Comparison of ENCODE assay signal across 1 cellular context in the genomic region with DNA sequence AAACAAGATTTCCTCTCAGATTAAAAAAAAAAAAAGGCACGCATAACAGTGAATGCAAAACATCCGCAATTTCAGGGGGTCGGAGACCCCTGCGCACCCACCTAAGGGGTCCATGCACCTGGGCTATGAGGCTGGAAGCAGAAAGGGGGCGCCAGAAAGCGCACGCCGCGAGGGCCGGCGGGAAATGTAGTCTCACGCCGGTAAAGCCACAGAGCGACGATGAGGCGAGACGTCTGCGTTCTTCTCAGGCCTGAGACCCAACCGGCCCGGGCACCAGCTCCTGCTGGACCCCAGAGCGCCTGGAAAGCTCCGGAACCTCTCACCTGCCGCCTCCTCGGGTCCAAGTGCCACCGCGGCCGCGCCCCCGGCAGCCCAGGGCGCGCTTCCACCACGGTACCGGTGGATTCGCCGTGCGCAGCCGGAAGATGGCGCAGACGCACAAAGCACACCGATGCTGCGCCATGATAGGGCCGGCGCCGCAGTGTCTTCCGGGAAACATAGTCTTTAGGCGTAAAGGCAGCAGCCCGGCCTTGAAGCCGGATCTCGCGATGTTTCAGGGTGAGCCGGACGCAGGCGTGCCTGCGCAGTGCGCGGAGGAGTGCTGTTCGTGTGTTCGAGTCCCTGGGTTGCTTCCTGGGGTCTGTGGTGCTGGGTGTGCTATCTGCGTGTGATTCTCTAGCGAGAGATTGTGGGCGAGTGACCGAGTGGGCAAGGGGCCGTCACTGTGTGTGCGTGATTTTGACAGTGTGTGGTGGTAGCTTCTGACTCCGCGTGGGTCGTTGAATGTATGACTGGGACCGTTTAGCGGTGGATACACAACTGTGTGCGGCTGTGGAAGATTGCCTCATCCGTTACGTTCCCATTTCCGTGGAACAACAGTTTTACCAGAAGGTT.
TF ChIP-seq lines count a peak whose summit lies in the region.

A gene (minus strand): TSS at position 416 of the 894 bp plus-strand sequence. CDS start 1,782 bp downstream, outside the sequence.

TF ChIP-seq in K562, 482 proteins besides CTCF, POLR2A, EP300 and RAD21 (continued from another document and continues in another):
- TF ChIP-seq, protein P1, sequence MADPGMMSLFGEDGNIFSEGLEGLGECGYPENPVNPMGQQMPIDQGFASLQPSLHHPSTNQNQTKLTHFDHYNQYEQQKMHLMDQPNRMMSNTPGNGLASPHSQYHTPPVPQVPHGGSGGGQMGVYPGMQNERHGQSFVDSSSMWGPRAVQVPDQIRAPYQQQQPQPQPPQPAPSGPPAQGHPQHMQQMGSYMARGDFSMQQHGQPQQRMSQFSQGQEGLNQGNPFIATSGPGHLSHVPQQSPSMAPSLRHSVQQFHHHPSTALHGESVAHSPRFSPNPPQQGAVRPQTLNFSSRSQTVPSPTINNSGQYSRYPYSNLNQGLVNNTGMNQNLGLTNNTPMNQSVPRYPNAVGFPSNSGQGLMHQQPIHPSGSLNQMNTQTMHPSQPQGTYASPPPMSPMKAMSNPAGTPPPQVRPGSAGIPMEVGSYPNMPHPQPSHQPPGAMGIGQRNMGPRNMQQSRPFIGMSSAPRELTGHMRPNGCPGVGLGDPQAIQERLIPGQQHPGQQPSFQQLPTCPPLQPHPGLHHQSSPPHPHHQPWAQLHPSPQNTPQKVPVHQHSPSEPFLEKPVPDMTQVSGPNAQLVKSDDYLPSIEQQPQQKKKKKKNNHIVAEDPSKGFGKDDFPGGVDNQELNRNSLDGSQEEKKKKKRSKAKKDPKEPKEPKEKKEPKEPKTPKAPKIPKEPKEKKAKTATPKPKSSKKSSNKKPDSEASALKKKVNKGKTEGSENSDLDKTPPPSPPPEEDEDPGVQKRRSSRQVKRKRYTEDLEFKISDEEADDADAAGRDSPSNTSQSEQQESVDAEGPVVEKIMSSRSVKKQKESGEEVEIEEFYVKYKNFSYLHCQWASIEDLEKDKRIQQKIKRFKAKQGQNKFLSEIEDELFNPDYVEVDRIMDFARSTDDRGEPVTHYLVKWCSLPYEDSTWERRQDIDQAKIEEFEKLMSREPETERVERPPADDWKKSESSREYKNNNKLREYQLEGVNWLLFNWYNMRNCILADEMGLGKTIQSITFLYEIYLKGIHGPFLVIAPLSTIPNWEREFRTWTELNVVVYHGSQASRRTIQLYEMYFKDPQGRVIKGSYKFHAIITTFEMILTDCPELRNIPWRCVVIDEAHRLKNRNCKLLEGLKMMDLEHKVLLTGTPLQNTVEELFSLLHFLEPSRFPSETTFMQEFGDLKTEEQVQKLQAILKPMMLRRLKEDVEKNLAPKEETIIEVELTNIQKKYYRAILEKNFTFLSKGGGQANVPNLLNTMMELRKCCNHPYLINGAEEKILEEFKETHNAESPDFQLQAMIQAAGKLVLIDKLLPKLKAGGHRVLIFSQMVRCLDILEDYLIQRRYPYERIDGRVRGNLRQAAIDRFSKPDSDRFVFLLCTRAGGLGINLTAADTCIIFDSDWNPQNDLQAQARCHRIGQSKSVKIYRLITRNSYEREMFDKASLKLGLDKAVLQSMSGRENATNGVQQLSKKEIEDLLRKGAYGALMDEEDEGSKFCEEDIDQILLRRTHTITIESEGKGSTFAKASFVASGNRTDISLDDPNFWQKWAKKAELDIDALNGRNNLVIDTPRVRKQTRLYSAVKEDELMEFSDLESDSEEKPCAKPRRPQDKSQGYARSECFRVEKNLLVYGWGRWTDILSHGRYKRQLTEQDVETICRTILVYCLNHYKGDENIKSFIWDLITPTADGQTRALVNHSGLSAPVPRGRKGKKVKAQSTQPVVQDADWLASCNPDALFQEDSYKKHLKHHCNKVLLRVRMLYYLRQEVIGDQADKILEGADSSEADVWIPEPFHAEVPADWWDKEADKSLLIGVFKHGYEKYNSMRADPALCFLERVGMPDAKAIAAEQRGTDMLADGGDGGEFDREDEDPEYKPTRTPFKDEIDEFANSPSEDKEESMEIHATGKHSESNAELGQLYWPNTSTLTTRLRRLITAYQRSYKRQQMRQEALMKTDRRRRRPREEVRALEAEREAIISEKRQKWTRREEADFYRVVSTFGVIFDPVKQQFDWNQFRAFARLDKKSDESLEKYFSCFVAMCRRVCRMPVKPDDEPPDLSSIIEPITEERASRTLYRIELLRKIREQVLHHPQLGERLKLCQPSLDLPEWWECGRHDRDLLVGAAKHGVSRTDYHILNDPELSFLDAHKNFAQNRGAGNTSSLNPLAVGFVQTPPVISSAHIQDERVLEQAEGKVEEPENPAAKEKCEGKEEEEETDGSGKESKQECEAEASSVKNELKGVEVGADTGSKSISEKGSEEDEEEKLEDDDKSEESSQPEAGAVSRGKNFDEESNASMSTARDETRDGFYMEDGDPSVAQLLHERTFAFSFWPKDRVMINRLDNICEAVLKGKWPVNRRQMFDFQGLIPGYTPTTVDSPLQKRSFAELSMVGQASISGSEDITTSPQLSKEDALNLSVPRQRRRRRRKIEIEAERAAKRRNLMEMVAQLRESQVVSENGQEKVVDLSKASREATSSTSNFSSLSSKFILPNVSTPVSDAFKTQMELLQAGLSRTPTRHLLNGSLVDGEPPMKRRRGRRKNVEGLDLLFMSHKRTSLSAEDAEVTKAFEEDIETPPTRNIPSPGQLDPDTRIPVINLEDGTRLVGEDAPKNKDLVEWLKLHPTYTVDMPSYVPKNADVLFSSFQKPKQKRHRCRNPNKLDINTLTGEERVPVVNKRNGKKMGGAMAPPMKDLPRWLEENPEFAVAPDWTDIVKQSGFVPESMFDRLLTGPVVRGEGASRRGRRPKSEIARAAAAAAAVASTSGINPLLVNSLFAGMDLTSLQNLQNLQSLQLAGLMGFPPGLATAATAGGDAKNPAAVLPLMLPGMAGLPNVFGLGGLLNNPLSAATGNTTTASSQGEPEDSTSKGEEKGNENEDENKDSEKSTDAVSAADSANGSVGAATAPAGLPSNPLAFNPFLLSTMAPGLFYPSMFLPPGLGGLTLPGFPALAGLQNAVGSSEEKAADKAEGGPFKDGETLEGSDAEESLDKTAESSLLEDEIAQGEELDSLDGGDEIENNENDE (IDR thresholded peaks at IDR 0.05; ENCODE audit: low read depth, low read length) = no peak
- TF ChIP-seq SMAD3 (CRISPR knock-in tag; conservative IDR thresholded peaks at IDR 0.05) (no peak), KAT2B (IDR thresholded peaks at IDR 0.05; ENCODE audit: low read depth, low read length) (peak; percentile 94), SMARCE1 (IDR thresholded peaks at IDR 0.05) (no peak), DIDO1 (tag; IDR thresholded peaks at IDR 0.05; ENCODE audit: low read depth) (peak; percentile 56; the same call in 1 of the 2 replicates), TRIM28 (IDR thresholded peaks at IDR 0.05) (no peak), BCOR (IDR thresholded peaks at IDR 0.05) (peak; percentile 73), PPARD (CRISPR knock-in tag; IDR thresholded peaks at IDR 0.05) (no peak), SMAD4 (CRISPR knock-in tag; conservative IDR thresholded peaks at IDR 0.05) (no peak; the same call in 1 of the 2 replicates), MTF1 (CRISPR knock-in tag; IDR thresholded peaks at IDR 0.05; ENCODE audit: borderline replicate concordance) (0 out of 2 replicates have a peak, but pooled peaks have one; percentile 18), PYGO2 (tag; IDR thresholded peaks at IDR 0.05) (no peak), SIX5 (IDR thresholded peaks at IDR 0.05; ENCODE audit: borderline replicate concordance in 1 of 2, insufficient read depth in 1 of 2, low read depth in 1 of 2, low read length in 2 of 2) (peak; percentile 82 to 84), ZNF165 (CRISPR knock-in tag; IDR thresholded peaks at IDR 0.05; ENCODE audit: borderline replicate concordance) (no peak), ESRRB (CRISPR knock-in tag; IDR thresholded peaks at IDR 0.05; ENCODE audit: borderline replicate concordance) (no peak), KLF10 (CRISPR knock-in tag; IDR thresholded peaks at IDR 0.05) (no peak), NFXL1 (CRISPR knock-in tag; IDR thresholded peaks at IDR 0.05) (no peak), NFIC (IDR thresholded peaks at IDR 0.05) (peak; percentile 30; the same call in 1 of the 2 replicates), LEF1 (IDR thresholded peaks at IDR 0.05) (no peak), E2F3 (CRISPR knock-in tag; IDR thresholded peaks at IDR 0.05) (no peak), ZNF3 (CRISPR knock-in tag; IDR thresholded peaks at IDR 0.05) (no peak), ZNF175 (CRISPR knock-in tag; IDR thresholded peaks at IDR 0.05; ENCODE audit: low read depth) (0 out of 2 replicates have a peak, but pooled peaks have one; percentile 72), ZSCAN32 (CRISPR knock-in tag; IDR thresholded peaks at IDR 0.05) (no peak), ZEB2 (IDR thresholded peaks at IDR 0.05) (no peak), ZFP30 (CRISPR knock-in tag; IDR thresholded peaks at IDR 0.05; ENCODE audit: borderline replicate concordance) (no peak), MYC (IDR thresholded peaks at IDR 0.05; ENCODE audit: low read depth, low read length) (peak; percentile 72), MYC (CRISPR knock-in tag; IDR thresholded peaks at IDR 0.05; ENCODE audit: borderline replicate concordance, low read depth) (no peak), BMI1 (IDR thresholded peaks at IDR 0.05; ENCODE audit: low read length) (no peak), HDGF (IDR thresholded peaks at IDR 0.05) (no peak), MIER1 (IDR thresholded peaks at IDR 0.05; ENCODE audit: low read depth) (no peak), HDAC6 (IDR thresholded peaks at IDR 0.05; ENCODE audit: low read depth, low read length) (no peak), PHB (CRISPR knock-in tag; IDR thresholded peaks at IDR 0.05) (no peak), OTX1 (CRISPR knock-in tag; IDR thresholded peaks at IDR 0.05) (no peak), GTF2F1 (IDR thresholded peaks at IDR 0.05; ENCODE audit: low read depth, low read length) (no peak), CHD4 (IDR thresholded peaks at IDR 0.05; ENCODE audit: insufficient read depth, insufficient replicate concordance, low read depth, low read length, poor library complexity, severe bottlenecking) (peak; percentile 30), POLR3G (IDR thresholded peaks at IDR 0.05; ENCODE audit: extremely low read depth, insufficient read length, insufficient replicate concordance) (no peak)
- TF ChIP-seq, protein P2, sequence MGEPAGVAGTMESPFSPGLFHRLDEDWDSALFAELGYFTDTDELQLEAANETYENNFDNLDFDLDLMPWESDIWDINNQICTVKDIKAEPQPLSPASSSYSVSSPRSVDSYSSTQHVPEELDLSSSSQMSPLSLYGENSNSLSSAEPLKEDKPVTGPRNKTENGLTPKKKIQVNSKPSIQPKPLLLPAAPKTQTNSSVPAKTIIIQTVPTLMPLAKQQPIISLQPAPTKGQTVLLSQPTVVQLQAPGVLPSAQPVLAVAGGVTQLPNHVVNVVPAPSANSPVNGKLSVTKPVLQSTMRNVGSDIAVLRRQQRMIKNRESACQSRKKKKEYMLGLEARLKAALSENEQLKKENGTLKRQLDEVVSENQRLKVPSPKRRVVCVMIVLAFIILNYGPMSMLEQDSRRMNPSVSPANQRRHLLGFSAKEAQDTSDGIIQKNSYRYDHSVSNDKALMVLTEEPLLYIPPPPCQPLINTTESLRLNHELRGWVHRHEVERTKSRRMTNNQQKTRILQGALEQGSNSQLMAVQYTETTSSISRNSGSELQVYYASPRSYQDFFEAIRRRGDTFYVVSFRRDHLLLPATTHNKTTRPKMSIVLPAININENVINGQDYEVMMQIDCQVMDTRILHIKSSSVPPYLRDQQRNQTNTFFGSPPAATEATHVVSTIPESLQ (CRISPR knock-in tag; IDR thresholded peaks at IDR 0.05) = no peak
- TF ChIP-seq, protein P3, sequence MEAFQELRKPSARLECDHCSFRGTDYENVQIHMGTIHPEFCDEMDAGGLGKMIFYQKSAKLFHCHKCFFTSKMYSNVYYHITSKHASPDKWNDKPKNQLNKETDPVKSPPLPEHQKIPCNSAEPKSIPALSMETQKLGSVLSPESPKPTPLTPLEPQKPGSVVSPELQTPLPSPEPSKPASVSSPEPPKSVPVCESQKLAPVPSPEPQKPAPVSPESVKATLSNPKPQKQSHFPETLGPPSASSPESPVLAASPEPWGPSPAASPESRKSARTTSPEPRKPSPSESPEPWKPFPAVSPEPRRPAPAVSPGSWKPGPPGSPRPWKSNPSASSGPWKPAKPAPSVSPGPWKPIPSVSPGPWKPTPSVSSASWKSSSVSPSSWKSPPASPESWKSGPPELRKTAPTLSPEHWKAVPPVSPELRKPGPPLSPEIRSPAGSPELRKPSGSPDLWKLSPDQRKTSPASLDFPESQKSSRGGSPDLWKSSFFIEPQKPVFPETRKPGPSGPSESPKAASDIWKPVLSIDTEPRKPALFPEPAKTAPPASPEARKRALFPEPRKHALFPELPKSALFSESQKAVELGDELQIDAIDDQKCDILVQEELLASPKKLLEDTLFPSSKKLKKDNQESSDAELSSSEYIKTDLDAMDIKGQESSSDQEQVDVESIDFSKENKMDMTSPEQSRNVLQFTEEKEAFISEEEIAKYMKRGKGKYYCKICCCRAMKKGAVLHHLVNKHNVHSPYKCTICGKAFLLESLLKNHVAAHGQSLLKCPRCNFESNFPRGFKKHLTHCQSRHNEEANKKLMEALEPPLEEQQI (IDR thresholded peaks at IDR 0.05) = peak; percentile 74; the same call in 1 of the 2 replicates
- TF ChIP-seq, protein P4, sequence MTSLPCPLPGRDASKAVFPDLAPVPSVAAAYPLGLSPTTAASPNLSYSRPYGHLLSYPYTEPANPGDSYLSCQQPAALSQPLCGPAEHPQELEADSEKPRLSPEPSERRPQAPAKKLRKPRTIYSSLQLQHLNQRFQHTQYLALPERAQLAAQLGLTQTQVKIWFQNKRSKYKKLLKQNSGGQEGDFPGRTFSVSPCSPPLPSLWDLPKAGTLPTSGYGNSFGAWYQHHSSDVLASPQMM (CRISPR knock-in tag; IDR thresholded peaks at IDR 0.05) = no peak
- TF ChIP-seq, protein P5, sequence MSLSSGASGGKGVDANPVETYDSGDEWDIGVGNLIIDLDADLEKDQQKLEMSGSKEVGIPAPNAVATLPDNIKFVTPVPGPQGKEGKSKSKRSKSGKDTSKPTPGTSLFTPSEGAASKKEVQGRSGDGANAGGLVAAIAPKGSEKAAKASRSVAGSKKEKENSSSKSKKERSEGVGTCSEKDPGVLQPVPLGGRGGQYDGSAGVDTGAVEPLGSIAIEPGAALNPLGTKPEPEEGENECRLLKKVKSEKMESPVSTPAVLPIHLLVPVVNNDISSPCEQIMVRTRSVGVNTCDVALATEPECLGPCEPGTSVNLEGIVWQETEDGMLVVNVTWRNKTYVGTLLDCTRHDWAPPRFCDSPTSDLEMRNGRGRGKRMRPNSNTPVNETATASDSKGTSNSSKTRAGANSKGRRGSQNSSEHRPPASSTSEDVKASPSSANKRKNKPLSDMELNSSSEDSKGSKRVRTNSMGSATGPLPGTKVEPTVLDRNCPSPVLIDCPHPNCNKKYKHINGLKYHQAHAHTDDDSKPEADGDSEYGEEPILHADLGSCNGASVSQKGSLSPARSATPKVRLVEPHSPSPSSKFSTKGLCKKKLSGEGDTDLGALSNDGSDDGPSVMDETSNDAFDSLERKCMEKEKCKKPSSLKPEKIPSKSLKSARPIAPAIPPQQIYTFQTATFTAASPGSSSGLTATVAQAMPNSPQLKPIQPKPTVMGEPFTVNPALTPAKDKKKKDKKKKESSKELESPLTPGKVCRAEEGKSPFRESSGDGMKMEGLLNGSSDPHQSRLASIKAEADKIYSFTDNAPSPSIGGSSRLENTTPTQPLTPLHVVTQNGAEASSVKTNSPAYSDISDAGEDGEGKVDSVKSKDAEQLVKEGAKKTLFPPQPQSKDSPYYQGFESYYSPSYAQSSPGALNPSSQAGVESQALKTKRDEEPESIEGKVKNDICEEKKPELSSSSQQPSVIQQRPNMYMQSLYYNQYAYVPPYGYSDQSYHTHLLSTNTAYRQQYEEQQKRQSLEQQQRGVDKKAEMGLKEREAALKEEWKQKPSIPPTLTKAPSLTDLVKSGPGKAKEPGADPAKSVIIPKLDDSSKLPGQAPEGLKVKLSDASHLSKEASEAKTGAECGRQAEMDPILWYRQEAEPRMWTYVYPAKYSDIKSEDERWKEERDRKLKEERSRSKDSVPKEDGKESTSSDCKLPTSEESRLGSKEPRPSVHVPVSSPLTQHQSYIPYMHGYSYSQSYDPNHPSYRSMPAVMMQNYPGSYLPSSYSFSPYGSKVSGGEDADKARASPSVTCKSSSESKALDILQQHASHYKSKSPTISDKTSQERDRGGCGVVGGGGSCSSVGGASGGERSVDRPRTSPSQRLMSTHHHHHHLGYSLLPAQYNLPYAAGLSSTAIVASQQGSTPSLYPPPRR (CRISPR knock-in tag; IDR thresholded peaks at IDR 0.05; ENCODE audit: borderline replicate concordance) = no peak
